In genomic region chr16:84209989-84210388, GRCh38 we compare ENCODE assay signal across 29 cellular contexts. TPM values are rescaled to one million over a fixed set of nuclear protein-coding genes. Genes with fewer than 3 reads are reported as not detected.
DNase-seq lines count a peak whose midpoint lies in the region; ATAC-seq and TF ChIP-seq lines count a peak whose summit lies in the region.
"Had no signal": no experiment of that assay in that cellular context is flagged by ENCODE, and none has a peak within 500 bp of the region (broad histone marks: within the 10 kb centered on the region; RNA-seq: fewer than 3 reads in every experiment).

No MANE protein-coding gene starts in this region.

- H3K4me3 Mint-ChIP-seq in stimulated activated naive CD8-positive, alpha-beta T cell treated with anti-CD3 and anti-CD28 coated beads, Interleukin-15, amount 100 ng/mL, for 72 hours: no peak overlapping the region
- H3K4me3 Mint-ChIP-seq: activated naive CD8-positive, alpha-beta T cell treated with anti-CD3 and anti-CD28 coated beads, Interleukin-2, amount 10 ng/mL, durations not matched to agents 7 days and 5 days; CD14-positive monocyte; naive thymus-derived CD4-positive, alpha-beta T cell had no signal

- TF ChIP-seq CTCF in choroid plexus epithelial cell (conservative IDR thresholded peaks at IDR 0.05; ENCODE audit: low read depth, low read length) (peak; percentile 17), ovary (IDR thresholded peaks at IDR 0.05) (no peak)

- no peak for ATAC-seq in stimulated activated naive CD8-positive, alpha-beta T cell treated with anti-CD3 and anti-CD28 coated beads, Interleukin-15, Interleukin-2, amounts not matched to agents 100 U/mL and 50 U/mL, for 24 hours
- no peak for ATAC-seq in stimulated activated naive CD8-positive, alpha-beta T cell treated with anti-CD3 and anti-CD28 coated beads, Interleukin-15, amount 100 ng/mL, for 72 hours
- ATAC-seq: esophagus mucosa; gastrocnemius medialis; naive thymus-derived CD4-positive, alpha-beta T cell had no signal

- no peak for TF ChIP-seq EP300 in ovary (IDR thresholded peaks at IDR 0.05)

- TF ChIP-seq POLR2A in ovary (IDR thresholded peaks at IDR 0.05): no peak

- H3K9me3 ChIP-seq in ovary: no peaks in the 10 kb centered on the region
- H3K9me3 ChIP-seq: gastrocnemius medialis, left ventricle myocardium inferior, suprapubic skin had no signal

- H3K27me3 Mint-ChIP-seq in stimulated activated naive CD8-positive, alpha-beta T cell treated with anti-CD3 and anti-CD28 coated beads, Interleukin-15, amount 100 ng/mL, for 72 hours: peaks cover under 1% of the 10 kb centered on the region
- H3K27me3 Mint-ChIP-seq: naive thymus-derived CD4-positive, alpha-beta T cell had no signal

- H3K4me1 Mint-ChIP-seq in stimulated activated naive CD8-positive, alpha-beta T cell treated with anti-CD3 and anti-CD28 coated beads, Interleukin-15, amount 100 ng/mL, for 72 hours: peaks cover 6% of the 10 kb centered on the region
- H3K4me1 Mint-ChIP-seq: activated naive CD8-positive, alpha-beta T cell treated with anti-CD3 and anti-CD28 coated beads, Interleukin-2, amount 10 ng/mL, durations not matched to agents 7 days and 5 days; naive thymus-derived CD4-positive, alpha-beta T cell had no signal

- WGBS in ovary, 3 donors: 68 to 87% (median 79%) methylated on average over 2 of the region's 2 CpGs

- H3K4me3 ChIP-seq in choroid plexus epithelial cell (ENCODE audit: low read depth, low read length) (no peak overlapping the region), ovary (no peak overlapping the region)
- H3K4me3 ChIP-seq: gastrocnemius medialis, left ventricle myocardium inferior, suprapubic skin had no signal

- H3K36me3 ChIP-seq in ovary: no peaks in the 10 kb centered on the region
- H3K36me3 ChIP-seq: gastrocnemius medialis, left ventricle myocardium inferior, suprapubic skin had no signal

- H3K27ac Mint-ChIP-seq in stimulated activated naive CD8-positive, alpha-beta T cell treated with anti-CD3 and anti-CD28 coated beads, Interleukin-15, amount 100 ng/mL, for 72 hours: peak overlapping the region in 1 of 2 donors; percentile 7
- H3K27ac Mint-ChIP-seq: activated naive CD8-positive, alpha-beta T cell treated with anti-CD3 and anti-CD28 coated beads, Interleukin-2, amount 10 ng/mL, durations not matched to agents 7 days and 5 days had no signal

- no peaks in the 10 kb centered on the region for H3K4me1 ChIP-seq in ovary (ENCODE audit: insufficient read depth)
- H3K4me1 ChIP-seq: suprapubic skin had no signal

- no peak overlapping the region for H3K27ac ChIP-seq in caudate nucleus (ENCODE audit: low read depth, low read length)
- H3K27ac ChIP-seq in ovary: no peak overlapping the region
- H3K27ac ChIP-seq: gastrocnemius medialis, KMS-11, left ventricle myocardium inferior, suprapubic skin had no signal

- peak; percentile 22 for DNase-seq in stimulated activated naive CD8-positive, alpha-beta T cell treated with anti-CD3 and anti-CD28 coated beads, Interleukin-15, Interleukin-2, amounts not matched to agents 100 U/mL and 50 U/mL, for 24 hours
- DNase-seq in stimulated activated naive CD8-positive, alpha-beta T cell treated with anti-CD3 and anti-CD28 coated beads, Interleukin-15, amount 100 ng/mL, for 72 hours: no peak
- peak; percentile 41 for DNase-seq in NAMALWA (ENCODE audit: low spot score)
- DNase-seq in choroid plexus epithelial cell (ENCODE audit: low read depth): no peak
- DNase-seq in caudate nucleus (lab: John Stamatoyannopoulos, UW): no peak
- no peak for DNase-seq in SIG-M5 treated with dmso at 0.1 percent for 504 hours (lab: John Stamatoyannopoulos, UW; ENCODE audit: unreplicated experiment)
- no peak for DNase-seq in ovary
- DNase-seq in KG1 (lab: John Stamatoyannopoulos, UW): no peak
- DNase-seq: activated CD4-positive, alpha-beta T cell treated with anti-CD3 and anti-CD28 coated beads, Interleukin-2, amount 50 U/mL, for 48 hours; activated naive CD8-positive, alpha-beta T cell treated with anti-CD3 and anti-CD28 coated beads, Interleukin-2, amount 10 ng/mL, durations not matched to agents 7 days and 5 days; effector CD4-positive, alpha-beta T cell; gastrocnemius medialis; hippocampal formation; left ventricle myocardium inferior; naive thymus-derived CD4-positive, alpha-beta T cell; NCI-H1105; NCI-H2029; NCI-H69; nucleus accumbens; small intestine; T-helper 9 cell had no signal

- H3K9me3 Mint-ChIP-seq in stimulated activated naive CD8-positive, alpha-beta T cell treated with anti-CD3 and anti-CD28 coated beads, Interleukin-15, amount 100 ng/mL, for 72 hours: no peaks in the 10 kb centered on the region
- H3K9me3 Mint-ChIP-seq: activated naive CD8-positive, alpha-beta T cell treated with anti-CD3 and anti-CD28 coated beads, Interleukin-2, amount 10 ng/mL, durations not matched to agents 7 days and 5 days; naive thymus-derived CD4-positive, alpha-beta T cell had no signal

- H3K27me3 ChIP-seq in ovary: no peaks in the 10 kb centered on the region
- H3K27me3 ChIP-seq: gastrocnemius medialis, suprapubic skin had no signal

- intact Hi-C loops in ovary (cut with DNase I): no loop called here

RNA-seq across cellular contexts. Expression of gene ADAD2, which starts 19.0 kb away (rescaled TPM):
- total RNA-seq in ovary: under 1 TPM in 2 of 7 donors, not detected in 5; 0.71 to 0.97 TPM
- 1 to 10 TPM in 1 of 2 donors, under 1 TPM in 1; 0.12 to 2.0 TPM for polyA plus RNA-seq in ovary
- total RNA-seq: activated naive CD8-positive, alpha-beta T cell treated with anti-CD3 and anti-CD28 coated beads, Interleukin-2, amount 10 ng/mL, durations not matched to agents 7 days and 5 days; cerebellum; gastrocnemius medialis; HT-29; renal cortical epithelial cell had no signal
- polyA plus RNA-seq: CD14-positive monocyte; naive thymus-derived CD4-positive, alpha-beta T cell had no signal

RNA-seq across cellular contexts. Expression of gene TAF1C, which starts 23.1 kb away (rescaled TPM):
- 10 to 100 TPM; 39.7 to 89.0 (median 58.4) TPM for total RNA-seq in ovary
- 10 to 100 TPM; 14.1 to 63.8 TPM for polyA plus RNA-seq in ovary

RNA-seq across cellular contexts. Expression of gene KCNG4, which starts 29.8 kb away (rescaled TPM):
- not detected for total RNA-seq in ovary
- polyA plus RNA-seq in ovary: not detected
- total RNA-seq: activated naive CD8-positive, alpha-beta T cell treated with anti-CD3 and anti-CD28 coated beads, Interleukin-2, amount 10 ng/mL, durations not matched to agents 7 days and 5 days; cerebellum; esophagus mucosa; gastrocnemius medialis; HT-29; left ventricle myocardium inferior; naive thymus-derived CD4-positive, alpha-beta T cell; renal cortical epithelial cell; suprapubic skin; ureter had no signal
- polyA plus RNA-seq: CD14-positive monocyte; naive thymus-derived CD4-positive, alpha-beta T cell; small intestine had no signal

Comparison
In these comparisons a context has a peak if more than half of its experiments do, and no peak if none do; other contexts are left out.
1. DNase-seq: peak in stimulated activated naive CD8-positive, alpha-beta T cell treated with anti-CD3 and anti-CD28 coated beads, Interleukin-15, Interleukin-2, amounts not matched to agents 100 U/mL and 50 U/mL, for 24 hours (single experiment) and NAMALWA (single experiment); none in stimulated activated naive CD8-positive, alpha-beta T cell treated with anti-CD3 and anti-CD28 coated beads, Interleukin-15, amount 100 ng/mL, for 72 hours (0 of 2), choroid plexus epithelial cell (single experiment), caudate nucleus (0 of 61), SIG-M5 treated with dmso at 0.1 percent for 504 hours (single experiment), ovary (0 of 5) and KG1 (single experiment).